8 cellular contexts compared by ENCODE assay signal in genomic region chr1:30758785-30759380, GRCh38. TPM values are rescaled to one million over a fixed set of nuclear protein-coding genes. Genes with fewer than 3 reads are reported as not detected.
DNase-seq lines count a peak whose midpoint lies in the region; ATAC-seq, FAIRE-seq and TF ChIP-seq lines count a peak whose summit lies in the region.

No MANE protein-coding gene starts in this region.

- H3K9ac ChIP-seq in OCI-LY1 (ENCODE audit: low read length), result no peak overlapping the region

- H3K36me3 Mint-ChIP-seq in central memory CD8-positive, alpha-beta T cell (ENCODE audit: insufficient read depth), result peaks cover 37% of the 10 kb centered on the region

- H3K79me2 ChIP-seq in OCI-LY1 (ENCODE audit: insufficient read depth, low read length), result no peaks in the 10 kb centered on the region

- TF ChIP-seq CTCF in AG10803 (conservative IDR thresholded peaks at IDR 0.05; ENCODE audit: low read length) (no peak), OCI-LY1 (IDR thresholded peaks at IDR 0.05; ENCODE audit: low read length) (no peak)

- H3K36me3 ChIP-seq in OCI-LY1 (ENCODE audit: insufficient read depth, low read length), result no peaks in the 10 kb centered on the region

- no peaks in the 10 kb centered on the region for H3K9me3 Mint-ChIP-seq in central memory CD8-positive, alpha-beta T cell

- H3K4me1 Mint-ChIP-seq in central memory CD8-positive, alpha-beta T cell, result peaks cover 81% of the 10 kb centered on the region

- H3K9me2 ChIP-seq in OCI-LY1 (ENCODE audit: low read depth, low read length), result no peaks in the 10 kb centered on the region

- peak; percentile 58 for DNase-seq in AG10803 (ENCODE audit: low read depth)
- no peak for DNase-seq in GM12891 (ENCODE audit: insufficient read length, low spot score)
- DNase-seq in central memory CD8-positive, alpha-beta T cell (ENCODE audit: low spot score in 2 of 2), result no peak
- no peak for DNase-seq in urothelium cell line (ENCODE audit: low spot score)
- no peak for DNase-seq in GDM1 (lab: John Stamatoyannopoulos, UW)

- no peak overlapping the region for H3K4me3 ChIP-seq in AG10803 (ENCODE audit: low read length)
- H3K4me3 ChIP-seq in OCI-LY1 (ENCODE audit: low read depth, low read length, poor library complexity, severe bottlenecking), result no peak overlapping the region

- no peak overlapping the region for H2AFZ ChIP-seq in OCI-LY1 (ENCODE audit: low read length)

- 0 out of 2 replicates have a peak, but pooled peaks have one; percentile 39 for TF ChIP-seq POLR2A in GM12891 (IDR thresholded peaks at IDR 0.05; ENCODE audit: low read depth, low read length)

- peaks cover 80% of the 10 kb centered on the region for H3K4me1 ChIP-seq in OCI-LY1 (ENCODE audit: insufficient read depth, low read length, severe bottlenecking)

- H3K27ac Mint-ChIP-seq in central memory CD8-positive, alpha-beta T cell (ENCODE audit: low read depth), result peak overlapping the region; percentile 94

- peak overlapping the region; percentile 92 for H3K4me3 Mint-ChIP-seq in central memory CD8-positive, alpha-beta T cell

- H3F3A ChIP-seq in OCI-LY1 (ENCODE audit: insufficient read depth, low read length), result peaks cover 2% of the 10 kb centered on the region; the same call in 1 of the 2 replicates

- ATAC-seq in central memory CD8-positive, alpha-beta T cell (replicated peaks; ENCODE audit: extremely low read depth, poor library complexity, severe bottlenecking), result no peak
- no peak for ATAC-seq in GM18858 (IDR thresholded peaks at IDR 0.05; ENCODE audit: unreplicated experiment)
- no peak for ATAC-seq in HG02678 (IDR thresholded peaks at IDR 0.05; ENCODE audit: unreplicated experiment)

- peaks cover 5% of the 10 kb centered on the region; the same call in 1 of the 2 replicates for H3K27me3 ChIP-seq in OCI-LY1 (ENCODE audit: insufficient read depth, low read length)

- H4K20me1 ChIP-seq in OCI-LY1 (ENCODE audit: insufficient read depth, low read length), result no peaks in the 10 kb centered on the region

- H3K4me2 ChIP-seq in OCI-LY1 (ENCODE audit: low read length), result no peak overlapping the region

- H3K27me3 Mint-ChIP-seq in central memory CD8-positive, alpha-beta T cell, result no peaks in the 10 kb centered on the region

- peak; percentile 90 for FAIRE-seq in GM12891 (lab: Jason Lieb, UNC)
- no peak for FAIRE-seq in urothelium cell line (lab: Jason Lieb, UNC)

- H3K27ac ChIP-seq in OCI-LY1 (ENCODE audit: low read depth, low read length, poor library complexity, severe bottlenecking), result peak overlapping the region; percentile 1

- H3K9me3 ChIP-seq in OCI-LY1 (ENCODE audit: low read length), result no peaks in the 10 kb centered on the region

TF ChIP-seq in GM12891, 5 proteins besides CTCF, POLR2A, EP300 and RAD21:
- peak; percentile 33; the same call in 1 of the 2 replicates for TF ChIP-seq SPI1 (IDR thresholded peaks at IDR 0.05; ENCODE audit: low read depth, low read length)
- TF ChIP-seq POU2F2 (IDR thresholded peaks at IDR 0.05; ENCODE audit: low read depth, low read length), result no peak
- peak; percentile 66; the same call in 1 of the 2 replicates for TF ChIP-seq TAF1 (IDR thresholded peaks at IDR 0.05; ENCODE audit: low read depth, low read length)

RNA-seq across cellular contexts. Expression of gene LAPTM5, which starts 1.3 kb away (rescaled TPM):
- polyA plus RNA-seq in GM12891 (2012; ENCODE audit: low read depth, missing spikeins), result 479 TPM

RNA-seq across cellular contexts. Expression of gene MATN1, which starts 35.5 kb away (rescaled TPM):
- polyA plus RNA-seq in GM12891 (2012; ENCODE audit: low read depth, missing spikeins), result 0.65 TPM
